Comparison of ENCODE assay signal across 1 cellular context in genomic region chr5:138752951-138753793, GRCh38.
TF ChIP-seq lines count a peak whose summit lies in the region.

TSS of gene CTNNA1 (plus strand) at chr5:138753425. CDS start at chr5:138781925, 28,500 bp downstream.

TF ChIP-seq in K562, 482 proteins besides CTCF, POLR2A, EP300 and RAD21 (continued from another document and continues in another):
- 0 out of 2 replicates have a peak, but pooled peaks have one; percentile 29 for TF ChIP-seq CHAMP1 (IDR thresholded peaks at IDR 0.05)
- no peak for TF ChIP-seq MLLT1 (IDR thresholded peaks at IDR 0.05)
- TF ChIP-seq ATF4 (CRISPR knock-in tag; IDR thresholded peaks at IDR 0.05) = no peak
- 0 out of 2 replicates have a peak, but pooled peaks have one; percentile 22 for TF ChIP-seq ZBTB1 (CRISPR knock-in tag; IDR thresholded peaks at IDR 0.05; ENCODE audit: borderline replicate concordance, low read depth)
- peak; percentile 99 for TF ChIP-seq SRSF1 (IDR thresholded peaks at IDR 0.05; ENCODE audit: low read depth, low read length)
- no peak for TF ChIP-seq PTBP1 (IDR thresholded peaks at IDR 0.05; ENCODE audit: low read depth, low read length)
- no peak for TF ChIP-seq RNF2 (IDR thresholded peaks at IDR 0.05)
- 0 out of 2 replicates have a peak, but pooled peaks have one; percentile 69 for TF ChIP-seq ZNF695 (CRISPR knock-in tag; IDR thresholded peaks at IDR 0.05)
- TF ChIP-seq ZFX (CRISPR knock-in tag; IDR thresholded peaks at IDR 0.05) = peak; percentile 74
- TF ChIP-seq DNMT1 (IDR thresholded peaks at IDR 0.05) = 0 out of 2 replicates have a peak, but pooled peaks have one; percentile 48
- TF ChIP-seq ARID4B (CRISPR knock-in tag; IDR thresholded peaks at IDR 0.05) = no peak
- TF ChIP-seq ZC3H4 (CRISPR knock-in tag; IDR thresholded peaks at IDR 0.05; ENCODE audit: borderline replicate concordance) = no peak
- TF ChIP-seq TEAD2 (tag; IDR thresholded peaks at IDR 0.05) = no peak
- peak; percentile 76 for TF ChIP-seq SMARCA4 (IDR thresholded peaks at IDR 0.05)
- TF ChIP-seq NR1H2 (CRISPR knock-in tag; IDR thresholded peaks at IDR 0.05) = no peak
- TF ChIP-seq SMARCE1 (IDR thresholded peaks at IDR 0.05) = peak; percentile 82
- no peak for TF ChIP-seq SNAPC5 (CRISPR knock-in tag; IDR thresholded peaks at IDR 0.05)
- 0 out of 2 replicates have a peak, but pooled peaks have one; percentile 43 for TF ChIP-seq TOE1 (IDR thresholded peaks at IDR 0.05; ENCODE audit: borderline replicate concordance)
- TF ChIP-seq TOE1 (CRISPR knock-in tag; IDR thresholded peaks at IDR 0.05; ENCODE audit: borderline replicate concordance, low read depth) = no peak
- peak; percentile 71; the same call in 1 of the 2 replicates for TF ChIP-seq GATAD2A (IDR thresholded peaks at IDR 0.05)
- 0 out of 2 replicates have a peak, but pooled peaks have one; percentile 21 for TF ChIP-seq ZBTB2 (IDR thresholded peaks at IDR 0.05)
- TF ChIP-seq RNF219 (CRISPR knock-in tag; IDR thresholded peaks at IDR 0.05) = no peak
- peak; percentile 67; the same call in 1 of the 2 replicates for TF ChIP-seq DIDO1 (tag; IDR thresholded peaks at IDR 0.05; ENCODE audit: low read depth)
- no peak for TF ChIP-seq MAX (CRISPR knock-in tag; IDR thresholded peaks at IDR 0.05)
- peak in 1 of 2 experiments; percentile 65; a peak in 1 of 4 replicates for TF ChIP-seq KDM1A (IDR thresholded peaks at IDR 0.05)
- no peak for TF ChIP-seq ARID3A (IDR thresholded peaks at IDR 0.05; ENCODE audit: borderline replicate concordance, low read depth, low read length)
- TF ChIP-seq TAL1 (IDR thresholded peaks at IDR 0.05) = no peak
- no peak; a peak in 2 of 4 replicates for TF ChIP-seq UBTF (IDR thresholded peaks at IDR 0.05; ENCODE audit: borderline replicate concordance in 1 of 2, low read depth in 2 of 2, low read length in 2 of 2)
- TF ChIP-seq NR2C1 (IDR thresholded peaks at IDR 0.05) = peak; percentile 71
- TF ChIP-seq NR2C1 (tag; IDR thresholded peaks at IDR 0.05) = 0 out of 2 replicates have a peak, but pooled peaks have one; percentile 36
- no peak for TF ChIP-seq OTX1 (CRISPR knock-in tag; IDR thresholded peaks at IDR 0.05)
- TF ChIP-seq FOSL1 (tag; conservative IDR thresholded peaks at IDR 0.05) = peak; percentile 94
- TF ChIP-seq TBP (optimal IDR thresholded peaks at IDR 0.05; ENCODE audit: low read depth, low read length) = peak; percentile 41
- no peak for TF ChIP-seq STAT5B (CRISPR knock-in tag; IDR thresholded peaks at IDR 0.05)
- TF ChIP-seq KLF6 (CRISPR knock-in tag; IDR thresholded peaks at IDR 0.05; ENCODE audit: borderline replicate concordance) = no peak
- TF ChIP-seq ARID1B (IDR thresholded peaks at IDR 0.05) = peak; percentile 81
- no peak for TF ChIP-seq RFX7 (CRISPR knock-in tag; IDR thresholded peaks at IDR 0.05)
- TF ChIP-seq MITF (IDR thresholded peaks at IDR 0.05) = no peak
- 0 out of 2 replicates have a peak, but pooled peaks have one; percentile 14 for TF ChIP-seq TARDBP (IDR thresholded peaks at IDR 0.05)
- peak; percentile 72 for TF ChIP-seq ZBTB7A (IDR thresholded peaks at IDR 0.05; ENCODE audit: borderline replicate concordance, control insufficient read depth, low read depth, low read length)
- TF ChIP-seq SLC30A9 (CRISPR knock-in tag; IDR thresholded peaks at IDR 0.05) = no peak
- no peak for TF ChIP-seq ZNF766 (CRISPR knock-in tag; conservative IDR thresholded peaks at IDR 0.05)
